Comparison of ENCODE assay signal across 1 cellular context in genomic region chr19:47260476-47260875, GRCh38.
TF ChIP-seq lines count a peak whose summit lies in the region.

No MANE protein-coding gene starts in this region.

TF ChIP-seq in K562, 482 proteins besides CTCF, POLR2A, EP300 and RAD21:
- peak; percentile 52 for TF ChIP-seq POLR2G (IDR thresholded peaks at IDR 0.05; ENCODE audit: low read depth, low read length)
- TF ChIP-seq SRF (CRISPR knock-in tag; IDR thresholded peaks at IDR 0.05), result no peak
